8 cellular contexts compared by ENCODE assay signal in genomic region chr1:221904319-221904718, GRCh38.
"Had no signal": no experiment of that assay in that cellular context is flagged by ENCODE, and none has a peak within 500 bp of the region (broad histone marks: within the 10 kb centered on the region; RNA-seq: fewer than 3 reads in every experiment).

No MANE protein-coding gene starts in this region.

- ATAC-seq: GM23338, HCT116 had no signal

- H2AFZ ChIP-seq: GM23248, GM23338 had no signal

- H3K36me3 ChIP-seq: HAP-1 had no signal

- H3K4me2 ChIP-seq: GM23338 had no signal

- DNase-seq: GM23248, GOT3, H7, H9, HFFc6 had no signal

- H3K9ac ChIP-seq: GM23248 had no signal

- H3K4me1 Mint-ChIP-seq: GM23338 had no signal

- H3K4me1 ChIP-seq: HAP-1 had no signal

- H3K9me3 ChIP-seq: HAP-1 had no signal

- H3K4me3 ChIP-seq: GM23248, GM23338, HAP-1 had no signal

- H3K27ac Mint-ChIP-seq: GM23338, HFFc6 had no signal

- H3K4me3 Mint-ChIP-seq: GM23338, H9, HFFc6 had no signal

- H3K9me3 Mint-ChIP-seq: GM23338, H9, HFFc6 had no signal

- H3K27ac ChIP-seq: GM23248 had no signal
